Comparison of ENCODE assay signal across 18 cellular contexts in the genomic region with DNA sequence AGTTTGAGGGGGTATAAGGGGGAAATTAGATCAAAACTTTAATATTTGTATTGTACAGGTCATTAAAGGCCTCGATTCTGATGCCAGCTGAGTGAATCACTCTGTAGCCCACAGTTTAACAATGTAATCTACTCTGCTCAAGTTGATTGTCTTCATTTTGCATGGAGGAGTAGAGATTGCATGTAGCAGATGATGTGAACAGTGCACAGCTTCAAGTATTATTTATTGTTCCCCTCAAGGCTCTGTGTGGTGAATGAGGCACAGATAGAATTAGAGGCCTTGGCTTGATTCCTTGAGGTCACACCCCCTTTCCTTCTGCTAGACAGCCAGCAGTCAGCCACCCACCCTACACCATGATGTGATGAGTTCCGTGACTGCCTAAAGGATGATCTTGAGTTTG.
"Had no signal": no experiment of that assay in that cellular context is flagged by ENCODE, and none has a peak within 500 bp of the region (broad histone marks: within the 10 kb centered on the region; RNA-seq: fewer than 3 reads in every experiment).

No MANE protein-coding gene starts in this region.

- ATAC-seq: effector memory CD8-positive, alpha-beta T cell; left lobe of liver had no signal

- H3K9me3 Mint-ChIP-seq: activated B cell treated with CpG ODN at 0.5 μM for 24 hours; activated naive CD4-positive, alpha-beta T cell treated with anti-CD3 and anti-CD28 coated beads, Interleukin-2, amount 50 U/mL, for 72 hours; effector memory CD8-positive, alpha-beta T cell; mesothelial cell of epicardium; nephron progenitor cell had no signal

- H3K27me3 Mint-ChIP-seq: activated B cell treated with CpG ODN at 0.5 μM for 24 hours; effector memory CD8-positive, alpha-beta T cell had no signal

- H3K27ac Mint-ChIP-seq: activated B cell treated with CpG ODN at 0.5 μM for 24 hours; activated naive CD4-positive, alpha-beta T cell treated with anti-CD3 and anti-CD28 coated beads, Interleukin-2, amount 50 U/mL, for 72 hours; effector memory CD8-positive, alpha-beta T cell; mesothelial cell of epicardium; nephron progenitor cell had no signal

- H3K4me3 Mint-ChIP-seq: activated B cell treated with CpG ODN at 0.5 μM for 24 hours; effector memory CD8-positive, alpha-beta T cell; mesothelial cell of epicardium; nephron progenitor cell had no signal

- DNase-seq: activated B cell treated with CpG ODN at 0.5 μM for 24 hours; activated CD4-positive, alpha-beta T cell treated with anti-CD3 and anti-CD28 coated beads for 48 hours; activated CD8-positive, alpha-beta memory T cell treated with anti-CD3 and anti-CD28 coated beads for 24 hours; activated CD8-positive, alpha-beta memory T cell treated with anti-CD3 and anti-CD28 coated beads, Interleukin-2, amount 50 U/mL, for 48 hours; activated gamma-delta T cell treated with Interleukin-2 at 50 U/mL for 16 hours; adrenal gland; dermis blood vessel endothelial cell; effector memory CD8-positive, alpha-beta T cell; esophagus squamous epithelium; nephron progenitor cell; nucleus accumbens; small intestine; stimulated activated CD4-positive, alpha-beta T cell treated with anti-CD3 and anti-CD28 coated beads, Interleukin-4, amount 100 ng/mL, for 1 hour; stomach; SW 1271 had no signal

- H3K4me1 Mint-ChIP-seq: nephron progenitor cell had no signal

- H3K4me3 ChIP-seq: adrenal gland, esophagus squamous epithelium, stomach had no signal

- H3K36me3 Mint-ChIP-seq: activated naive CD4-positive, alpha-beta T cell treated with anti-CD3 and anti-CD28 coated beads, Interleukin-2, amount 50 U/mL, for 72 hours; mesothelial cell of epicardium had no signal

- H3K27ac ChIP-seq: adrenal gland, esophagus squamous epithelium, stomach had no signal
